In the genomic region with DNA sequence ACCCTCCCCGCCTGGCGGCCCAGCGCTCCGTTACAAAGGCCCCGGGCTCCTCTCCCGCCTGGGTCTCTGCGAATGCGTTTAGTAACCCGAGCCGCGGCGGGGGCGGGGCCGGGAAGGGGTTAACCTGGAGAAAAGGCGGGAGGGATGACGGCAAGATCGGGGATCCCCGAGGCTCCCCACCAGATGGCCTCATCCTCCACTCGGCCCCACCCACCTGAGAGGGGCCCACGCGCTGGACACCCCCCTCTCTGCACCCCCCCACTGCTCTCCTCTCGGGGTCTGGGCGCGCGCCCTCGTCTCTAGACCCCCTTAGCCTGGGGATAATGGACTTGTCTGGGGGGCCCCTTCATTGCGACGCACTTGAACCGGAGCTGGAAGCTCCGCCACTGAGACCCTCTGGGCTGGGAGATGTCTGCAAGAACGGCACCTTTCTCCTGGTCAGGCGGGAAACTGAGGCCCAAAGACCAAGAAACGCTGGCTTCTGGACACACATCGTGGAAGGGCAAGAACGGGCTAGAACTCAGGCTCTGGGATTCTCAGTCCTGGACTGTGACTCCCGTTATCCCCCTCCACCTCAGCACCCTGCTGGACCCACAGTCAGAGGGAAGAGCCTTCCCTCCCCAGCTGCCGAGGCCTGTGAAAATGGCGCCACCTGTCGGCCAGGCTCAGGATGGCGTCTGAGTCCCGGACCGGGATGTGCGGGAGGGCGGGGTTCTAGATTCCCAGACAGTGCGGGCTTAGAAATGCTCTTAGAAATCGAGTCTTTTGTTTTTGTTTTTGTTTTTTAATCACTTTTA, we compare ENCODE assay signal across 8 cellular contexts. TPM values are rescaled to one million over a fixed set of nuclear protein-coding genes. Genes with fewer than 3 reads are reported as not detected.
DNase-seq lines count a peak whose midpoint lies in the region; ATAC-seq and TF ChIP-seq lines count a peak whose summit lies in the region.

No MANE protein-coding gene starts in this region.

- H3K27me3 ChIP-seq in WERI-Rb-1 (ENCODE audit: insufficient read depth, low read depth, severe bottlenecking) = no peaks in the 10 kb centered on the region

- H3K27ac ChIP-seq in WERI-Rb-1 = peak overlapping the region; percentile 83

- ATAC-seq in GM19324 (IDR thresholded peaks at IDR 0.05; ENCODE audit: low FRiP score, unreplicated experiment) = no peak

- H3K36me3 ChIP-seq in WERI-Rb-1 = peaks cover 17% of the 10 kb centered on the region

- no peaks in the 10 kb centered on the region for H3K9me3 ChIP-seq in WERI-Rb-1 (ENCODE audit: severe bottlenecking)

- in situ Hi-C loops in T47D (cut with HindIII; ENCODE audit: low pct_unique_long_range_greater_than_20kb, low sequenced_read_pairs) = no loop called here

- TF ChIP-seq CTCF in WERI-Rb-1 (IDR thresholded peaks at IDR 0.05; ENCODE audit: low read depth, low read length) = peak; percentile 76

- DNase-seq in AG08396 (ENCODE audit: low spot score) (peak; percentile 89), H4 (ENCODE audit: low spot score) (peak; percentile 83), NCI-H2227 (lab: John Stamatoyannopoulos, UW; ENCODE audit: unreplicated experiment) (peak; percentile 99), WERI-Rb-1 (peak; percentile 93), T47D (ENCODE audit: low read depth in 1 of 2, low spot score in 1 of 2) (peak; percentile 77 to 84), iPS-NIHi7 (ENCODE audit: extremely low spot score) (peak; percentile 74)
- DNase-seq in stimulated activated CD4-positive, alpha-beta T cell treated with anti-CD3 and anti-CD28 coated beads, Interleukin-15, amount 100 ng/mL, for 1 hour (ENCODE audit: low read depth in 1 of 2, low spot score in 1 of 2) = peak; percentile 61 to 78

- peak overlapping the region; percentile 87 for H3K4me3 ChIP-seq in WERI-Rb-1 (ENCODE audit: low read depth, low read length)

RNA-seq across cellular contexts. Expression of a gene that starts 2.9 kb away (rescaled TPM):
- 4.7 and 5.6 TPM in 2 replicates for total RNA-seq in H4 (2014; rRNA removed; shearing (Covaris generic))

RNA-seq across cellular contexts. Expression of a gene that starts 21.6 kb away (rescaled TPM):
- 26.6 and 30.9 TPM in 2 replicates for total RNA-seq in H4 (2014; rRNA removed; shearing (Covaris generic))
